In genomic region chr3:112129925-112130637, GRCh38 we compare ENCODE assay signal across 21 cellular contexts. TPM values are rescaled to one million over a fixed set of nuclear protein-coding genes. Genes with fewer than 3 reads are reported as not detected.
DNase-seq lines count a peak whose midpoint lies in the region; TF ChIP-seq lines count a peak whose summit lies in the region.
"Had no signal": no experiment of that assay in that cellular context is flagged by ENCODE, and none has a peak within 500 bp of the region (broad histone marks: within the 10 kb centered on the region; RNA-seq: fewer than 3 reads in every experiment).

No MANE protein-coding gene starts in this region.

- peak overlapping the region; percentile 45 for H3K27ac Mint-ChIP-seq in T-helper 1 cell treated with Interleukin-12 subunit alpha and Interleukin-12 subunit beta and Interleukin-4 antibody, amounts not matched to agents 30 μg/mL and 1 μg/mL, for 36 hours
- peak overlapping the region; percentile 77 for H3K27ac Mint-ChIP-seq in mesothelial cell of epicardium

- no peak overlapping the region for H2AFZ ChIP-seq in SU-DHL-6 (ENCODE audit: low read depth, low read length, severe bottlenecking)

- peak overlapping the region; percentile 95 for H3K4me2 ChIP-seq in SU-DHL-6 (ENCODE audit: low read depth, low read length, poor library complexity, severe bottlenecking)
- H3K4me2 ChIP-seq: smooth muscle cell had no signal

- H3K9ac ChIP-seq in SU-DHL-6 (ENCODE audit: low read length): peak overlapping the region; percentile 86

- H3K27ac ChIP-seq in SU-DHL-6 (ENCODE audit: low read depth, low read length): peak overlapping the region; percentile 94
- H3K27ac ChIP-seq: 22Rv1, ascending aorta, C4-2B, coronary artery, SK-N-MC had no signal

- H3K27me3 Mint-ChIP-seq in T-helper 1 cell treated with Interleukin-12 subunit alpha and Interleukin-12 subunit beta and Interleukin-4 antibody, amounts not matched to agents 30 μg/mL and 1 μg/mL, for 36 hours (ENCODE audit: low read depth): no peaks in the 10 kb centered on the region
- H3K27me3 Mint-ChIP-seq in mesothelial cell of epicardium (ENCODE audit: low read depth): no peaks in the 10 kb centered on the region

- peaks cover 23% of the 10 kb centered on the region for H3K36me3 Mint-ChIP-seq in T-helper 1 cell treated with Interleukin-12 subunit alpha and Interleukin-12 subunit beta and Interleukin-4 antibody, amounts not matched to agents 30 μg/mL and 1 μg/mL, for 36 hours (ENCODE audit: low read depth)
- H3K36me3 Mint-ChIP-seq in mesothelial cell of epicardium: no peaks in the 10 kb centered on the region

- TF ChIP-seq CTCF in GM06990 (IDR thresholded peaks at IDR 0.05; ENCODE audit: insufficient read depth, low read length, poor library complexity, severe bottlenecking): no peak
- no peak for TF ChIP-seq CTCF in SU-DHL-6 (IDR thresholded peaks at IDR 0.05; ENCODE audit: insufficient read depth, low read length, poor library complexity, severe bottlenecking)
- no peak for TF ChIP-seq CTCF in mesothelial cell of epicardium (IDR thresholded peaks at IDR 0.05; ENCODE audit: unreplicated experiment)
- no peak for TF ChIP-seq CTCF in lower leg skin (IDR thresholded peaks at IDR 0.05)

- peaks cover 80% of the 10 kb centered on the region for H3K79me2 ChIP-seq in SU-DHL-6 (ENCODE audit: insufficient read depth, low read length)

- peak overlapping the region; percentile 74 for H3K4me3 ChIP-seq in GM06990 (replicated peaks; ENCODE audit: low read depth, low read length)
- H3K4me3 ChIP-seq in SU-DHL-6 (ENCODE audit: insufficient read depth, low read length, poor library complexity, severe bottlenecking): peak overlapping the region; percentile 91
- no peak overlapping the region for H3K4me3 ChIP-seq in lower leg skin (ENCODE audit: low read depth, poor library complexity, severe bottlenecking)
- H3K4me3 ChIP-seq: ascending aorta, coronary artery, SK-N-MC, smooth muscle cell had no signal

- TF ChIP-seq POLR2A in lower leg skin (IDR thresholded peaks at IDR 0.05): no peak

- H4K20me1 ChIP-seq in SU-DHL-6 (ENCODE audit: low read depth, low read length): no peaks in the 10 kb centered on the region

- no peaks in the 10 kb centered on the region for H3K27me3 ChIP-seq in GM06990 (replicated peaks; ENCODE audit: control insufficient read depth, insufficient read depth, low read length)
- H3K27me3 ChIP-seq in SU-DHL-6 (ENCODE audit: low read length): no peaks in the 10 kb centered on the region
- H3K27me3 ChIP-seq: ascending aorta had no signal

- intact Hi-C loops in lower leg skin (cut with DNase I; ENCODE audit: low total_unique reads): no loop called here

- H3K9me3 Mint-ChIP-seq in T-helper 1 cell treated with Interleukin-12 subunit alpha and Interleukin-12 subunit beta and Interleukin-4 antibody, amounts not matched to agents 30 μg/mL and 1 μg/mL, for 36 hours: no peaks in the 10 kb centered on the region
- H3K9me3 Mint-ChIP-seq in mesothelial cell of epicardium: no peaks in the 10 kb centered on the region

- peaks cover 89% of the 10 kb centered on the region for H3F3A ChIP-seq in SU-DHL-6 (ENCODE audit: insufficient read depth)

- WGBS in lower leg skin, 2 donors: 91 to 92% methylated on average over 4 of the region's 4 CpGs

- H3K4me3 Mint-ChIP-seq in T-helper 1 cell treated with Interleukin-12 subunit alpha and Interleukin-12 subunit beta and Interleukin-4 antibody, amounts not matched to agents 30 μg/mL and 1 μg/mL, for 36 hours: no peak overlapping the region
- H3K4me3 Mint-ChIP-seq in mesothelial cell of epicardium: no peak overlapping the region

- DNase-seq in T-helper 1 cell (no peak), GM06990 (ENCODE audit: extremely low read depth, insufficient read length) (no peak), mesothelial cell of epicardium (ENCODE audit: low spot score in 2 of 2, unreplicated experiment in 2 of 2) (no peak), DMS153 treated with DMSO at 0.1 percent for 48 hours (lab: John Stamatoyannopoulos, UW; ENCODE audit: unreplicated experiment) (no peak), NCI-H187 (lab: John Stamatoyannopoulos, UW) (no peak), lower leg skin (ENCODE audit: low spot score in 2 of 2) (no peak)
- DNase-seq: activated CD8-positive, alpha-beta memory T cell treated with anti-CD3 and anti-CD28 coated beads, Interleukin-2, amount 50 U/mL, for 48 hours; erythroblast; KG1; NCI-H1417 treated with DMSO at 0.1 percent for 48 hours; NCI-H345 had no signal

- H3K9me3 ChIP-seq in SU-DHL-6 (ENCODE audit: insufficient read depth, low read length): no peaks in the 10 kb centered on the region
- H3K9me3 ChIP-seq: ascending aorta had no signal

- peaks cover 80% of the 10 kb centered on the region for H3K4me1 Mint-ChIP-seq in T-helper 1 cell treated with Interleukin-12 subunit alpha and Interleukin-12 subunit beta and Interleukin-4 antibody, amounts not matched to agents 30 μg/mL and 1 μg/mL, for 36 hours (ENCODE audit: low read depth)
- H3K4me1 Mint-ChIP-seq in mesothelial cell of epicardium: peaks cover 64% of the 10 kb centered on the region

- H3K36me3 ChIP-seq in GM06990 (ENCODE audit: control insufficient read depth, insufficient read depth, low read length) (peaks cover 15% of the 10 kb centered on the region), SU-DHL-6 (ENCODE audit: low read length) (peaks cover 39% of the 10 kb centered on the region)

- no peaks in the 10 kb centered on the region for H3K9me2 ChIP-seq in SU-DHL-6 (replicated peaks; ENCODE audit: insufficient read depth, low read length)

RNA-seq across cellular contexts. Expression of gene GCSAM, which starts 3.0 kb away (rescaled TPM):
- 0.67 to 1.2 TPM (median 0.93 TPM) in 3 replicates for total RNA-seq in mesothelial cell of epicardium
- 1 to 10 TPM in 1 of 4 donors, under 1 TPM in 2, not detected in 1; 0.52 to 1.8 (median 0.91) TPM for total RNA-seq in lower leg skin
- total RNA-seq: ascending aorta, glomerular endothelial cell, mesenteric fat pad had no signal

RNA-seq across cellular contexts. Expression of gene C3orf52, which starts 43.9 kb away (rescaled TPM):
- total RNA-seq in mesothelial cell of epicardium (4.2 to 4.7 TPM (median 4.5 TPM) in 3 replicates), lower leg skin (100 to 1,000 TPM in 1 of 4 donors, 10 to 100 TPM in 3; 57.8 to 118 (median 86.4) TPM)

Comparison
In these comparisons a context has a peak if more than half of its experiments do, and no peak if none do; other contexts are left out.
1. RNA of gene C3orf52, which starts 43.9 kb away (total RNA-seq): 57.8 to 118 TPM in lower leg skin; 4.2 to 4.7 TPM in mesothelial cell of epicardium; every median in the first group is over 10 times any median in the second.